ENCODE assay signal across 9 cellular contexts in the genomic region with DNA sequence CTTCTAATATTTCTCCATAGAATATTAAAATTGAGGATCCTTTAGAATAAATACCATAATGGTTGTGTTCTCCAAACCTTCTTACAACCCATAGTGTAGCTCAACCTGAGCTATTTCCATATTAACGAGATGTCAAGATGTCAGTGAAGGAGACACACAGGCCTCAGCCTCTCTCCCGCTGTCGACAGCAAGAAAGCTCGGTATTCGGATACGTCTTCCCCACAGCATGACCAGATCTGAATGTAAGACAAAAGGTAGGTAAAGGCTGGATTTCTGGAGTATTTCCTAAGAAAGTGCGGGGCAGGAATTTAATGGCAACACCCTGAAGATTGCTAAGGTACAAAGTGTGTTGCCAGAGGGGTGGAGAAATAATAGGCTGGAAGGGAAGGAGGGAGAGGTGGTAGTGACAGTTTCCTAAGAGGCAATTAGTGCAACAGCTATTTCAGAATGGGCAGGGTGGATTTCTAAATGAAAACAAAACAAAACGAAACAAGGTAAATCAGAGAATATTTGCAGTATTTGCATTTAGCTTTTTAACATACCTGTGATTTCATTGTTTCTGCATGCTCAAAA. TPM values are rescaled to one million over a fixed set of nuclear protein-coding genes. Genes with fewer than 3 reads are reported as not detected.
DNase-seq lines count a peak whose midpoint lies in the region; ATAC-seq and TF ChIP-seq lines count a peak whose summit lies in the region.
"Had no signal": no experiment of that assay in that cellular context is flagged by ENCODE, and none has a peak within 500 bp of the region (broad histone marks: within the 10 kb centered on the region; RNA-seq: fewer than 3 reads in every experiment).

No MANE protein-coding gene starts in this region.

- H3K4me1 Mint-ChIP-seq in brain, result peaks cover 74% of the 10 kb centered on the region

- CTCF ChIA-PET in A673 (lab: Charles Lee), result no interaction called here
- CTCF ChIA-PET in HCT116 (lab: Charles Lee), result no interaction called here

- H3K4me2 ChIP-seq in HCT116 (ENCODE audit: low read length), result peak overlapping the region; percentile 86

- BruUV-seq in A673 (replicated peaks; lab: Mats Ljungman, UMichigan), result no TSS peak
- TSS peak; percentile 39 for BruUV-seq in HCT116 (replicated peaks; lab: Mats Ljungman, UMichigan)

- H3K9ac ChIP-seq in HCT116 (ENCODE audit: low read length) (peak overlapping the region; percentile 95), muscle layer of colon (ENCODE audit: low read length) (peak overlapping the region; percentile 76)

- DNase-seq in A673 (ENCODE audit: low spot score) (no peak), HCT116 (ENCODE audit: low read depth, low spot score) (no peak), foreskin melanocyte (no peak), NCI-H2196 (lab: John Stamatoyannopoulos, UW; ENCODE audit: unreplicated experiment) (no peak)
- DNase-seq: mucosa of descending colon had no signal

- H3K4me1 ChIP-seq in A673 (ENCODE audit: insufficient read depth, low read length, poor library complexity, severe bottlenecking), result peaks cover 45% of the 10 kb centered on the region
- peaks cover 4 to 17% of the 10 kb centered on the region in 2 experiments; a peak in 3 of 4 replicates for H3K4me1 ChIP-seq in HCT116 (ENCODE audit: control insufficient read depth in 1 of 2, insufficient read depth in 2 of 2, low read length in 2 of 2)
- peaks cover 51% of the 10 kb centered on the region for H3K4me1 ChIP-seq in muscle layer of colon (ENCODE audit: insufficient read depth, low read length)

- H3K9me3 Mint-ChIP-seq in brain, result peaks cover 0 to 3% (median 0%) of the 10 kb centered on the region in 5 experiments

- H3K9me3 ChIP-seq in A673 (ENCODE audit: low read depth, low read length, poor library complexity, severe bottlenecking), result no peaks in the 10 kb centered on the region
- H3K9me3 ChIP-seq in HCT116 (ENCODE audit: control insufficient read depth in 1 of 2, insufficient read depth in 1 of 2, low read depth in 1 of 2, low read length in 2 of 2), result no peaks in the 10 kb centered on the region
- no peaks in the 10 kb centered on the region for H3K9me3 ChIP-seq in muscle layer of colon (ENCODE audit: low read length)
- H3K9me3 ChIP-seq: mucosa of descending colon had no signal

- peak overlapping the region; percentile 35 to 94 (median 86) for H3K27ac Mint-ChIP-seq in brain

- H3K36me3 ChIP-seq in A673 (ENCODE audit: insufficient read depth, low read length, poor library complexity, severe bottlenecking), result peaks cover 12% of the 10 kb centered on the region
- H3K36me3 ChIP-seq in HCT116 (ENCODE audit: control insufficient read depth in 1 of 2, insufficient read depth in 2 of 2, low read length in 2 of 2), result peaks cover 3 to 17% of the 10 kb centered on the region in 2 experiments; a peak in 2 of 4 replicates
- H3K36me3 ChIP-seq in muscle layer of colon (ENCODE audit: insufficient read depth, low read length), result no peaks in the 10 kb centered on the region

- H3K27ac ChIP-seq in A673 (ENCODE audit: low read depth, low read length, poor library complexity, severe bottlenecking), result no peak overlapping the region
- no peak overlapping the region for H3K27ac ChIP-seq in HCT116 (ENCODE audit: low read depth, low read length)
- peak overlapping the region; percentile 84 for H3K27ac ChIP-seq in muscle layer of colon (ENCODE audit: low read depth, low read length)

- H4K20me1 ChIP-seq in HCT116 (ENCODE audit: insufficient read depth), result peaks cover 2% of the 10 kb centered on the region; the same call in 1 of the 2 replicates

- intact Hi-C loops in A673 (cut with micrococcal nuclease; ENCODE audit: unreplicated experiment) (no loop called here), HCT116 (cut with micrococcal nuclease) (loop anchor here (10.0 kb wide), 1 partner anchor 345 kb away; no protein-coding TSS in a partner anchor)

- peaks cover 10% of the 10 kb centered on the region for H3K27me3 Mint-ChIP-seq in brain

- TF ChIP-seq CTCF in A673 (conservative IDR thresholded peaks at IDR 0.05; ENCODE audit: low read depth, low read length) (no peak), HCT116 (IDR thresholded peaks at IDR 0.05 in 2 of 3, conservative IDR thresholded peaks at IDR 0.05 in 1 of 3; ENCODE audit: borderline replicate concordance in 1 of 3, insufficient read depth in 1 of 3, low read depth in 2 of 3, low read length in 2 of 3) (no peak), brain (conservative IDR thresholded peaks at IDR 0.05) (no peak)

- no peak for TF ChIP-seq POLR2A in HCT116 (IDR thresholded peaks at IDR 0.05; ENCODE audit: borderline replicate concordance, extremely low read depth, insufficient read depth, insufficient read length)

- H3K9me2 ChIP-seq in HCT116 (ENCODE audit: insufficient read depth), result no peaks in the 10 kb centered on the region

- POLR2A ChIA-PET in A673 (lab: Charles Lee; ENCODE audit: low non-redundant PET), result no interaction called here
- POLR2A ChIA-PET in HCT116 (lab: Charles Lee), result no interaction called here

- peak overlapping the region; percentile 81 to 98 (median 87) for H3K4me3 Mint-ChIP-seq in brain

- ATAC-seq in HCT116 (no peak), HG03520 (IDR thresholded peaks at IDR 0.05; ENCODE audit: unreplicated experiment) (no peak), HG03175 (IDR thresholded peaks at IDR 0.05; ENCODE audit: unreplicated experiment) (no peak)
- ATAC-seq: mucosa of descending colon had no signal

- peaks cover 13% of the 10 kb centered on the region for H3K36me3 Mint-ChIP-seq in brain

- no peak for TF ChIP-seq RAD21 in HCT116 (IDR thresholded peaks at IDR 0.05; ENCODE audit: low read depth)

- no peaks in the 10 kb centered on the region for H3K27me3 ChIP-seq in A673 (replicated peaks; ENCODE audit: insufficient read depth, low read depth, low read length, poor library complexity)
- H3K27me3 ChIP-seq in HCT116 (ENCODE audit: insufficient read depth, low read length), result no peaks in the 10 kb centered on the region
- H3K27me3 ChIP-seq in muscle layer of colon (ENCODE audit: control insufficient read depth in 1 of 2, insufficient read depth in 2 of 2, low read length in 2 of 2), result no peaks in the 10 kb centered on the region

- H3K79me2 ChIP-seq in HCT116 (ENCODE audit: insufficient read depth, low read length), result peaks cover 66% of the 10 kb centered on the region

- RAD21 ChIA-PET in HCT116 (lab: Charles Lee; ENCODE audit: low non-redundant PET in 1 of 2, low total read pairs in 2 of 2, uncharacterized antibody in 2 of 2, unreplicated experiment in 2 of 2), result no interaction called here

- no peak overlapping the region for H2AFZ ChIP-seq in HCT116 (ENCODE audit: low read depth, low read length, poor library complexity, severe bottlenecking)

- peak overlapping the region; percentile 98 for H3K4me3 ChIP-seq in A673 (ENCODE audit: low read depth, low read length, poor library complexity, severe bottlenecking)
- H3K4me3 ChIP-seq in HCT116 (replicated peaks in 1 of 2; ENCODE audit: low read depth in 1 of 2, low read length in 2 of 2), result peak overlapping the region; percentile 92
- peak overlapping the region in 1 of 2 donors; percentile 89 for H3K4me3 ChIP-seq in muscle layer of colon (ENCODE audit: low read depth in 1 of 2, low read length in 2 of 2)
- H3K4me3 ChIP-seq: mucosa of descending colon had no signal

TF ChIP-seq in HCT116, 20 proteins besides CTCF, POLR2A, EP300 and RAD21 (continues in another document):
- TF ChIP-seq ZNF274 (IDR thresholded peaks at IDR 0.05; ENCODE audit: low read depth, low read length) (no peak), MAX (IDR thresholded peaks at IDR 0.05) (no peak)
- TF ChIP-seq, protein P1, sequence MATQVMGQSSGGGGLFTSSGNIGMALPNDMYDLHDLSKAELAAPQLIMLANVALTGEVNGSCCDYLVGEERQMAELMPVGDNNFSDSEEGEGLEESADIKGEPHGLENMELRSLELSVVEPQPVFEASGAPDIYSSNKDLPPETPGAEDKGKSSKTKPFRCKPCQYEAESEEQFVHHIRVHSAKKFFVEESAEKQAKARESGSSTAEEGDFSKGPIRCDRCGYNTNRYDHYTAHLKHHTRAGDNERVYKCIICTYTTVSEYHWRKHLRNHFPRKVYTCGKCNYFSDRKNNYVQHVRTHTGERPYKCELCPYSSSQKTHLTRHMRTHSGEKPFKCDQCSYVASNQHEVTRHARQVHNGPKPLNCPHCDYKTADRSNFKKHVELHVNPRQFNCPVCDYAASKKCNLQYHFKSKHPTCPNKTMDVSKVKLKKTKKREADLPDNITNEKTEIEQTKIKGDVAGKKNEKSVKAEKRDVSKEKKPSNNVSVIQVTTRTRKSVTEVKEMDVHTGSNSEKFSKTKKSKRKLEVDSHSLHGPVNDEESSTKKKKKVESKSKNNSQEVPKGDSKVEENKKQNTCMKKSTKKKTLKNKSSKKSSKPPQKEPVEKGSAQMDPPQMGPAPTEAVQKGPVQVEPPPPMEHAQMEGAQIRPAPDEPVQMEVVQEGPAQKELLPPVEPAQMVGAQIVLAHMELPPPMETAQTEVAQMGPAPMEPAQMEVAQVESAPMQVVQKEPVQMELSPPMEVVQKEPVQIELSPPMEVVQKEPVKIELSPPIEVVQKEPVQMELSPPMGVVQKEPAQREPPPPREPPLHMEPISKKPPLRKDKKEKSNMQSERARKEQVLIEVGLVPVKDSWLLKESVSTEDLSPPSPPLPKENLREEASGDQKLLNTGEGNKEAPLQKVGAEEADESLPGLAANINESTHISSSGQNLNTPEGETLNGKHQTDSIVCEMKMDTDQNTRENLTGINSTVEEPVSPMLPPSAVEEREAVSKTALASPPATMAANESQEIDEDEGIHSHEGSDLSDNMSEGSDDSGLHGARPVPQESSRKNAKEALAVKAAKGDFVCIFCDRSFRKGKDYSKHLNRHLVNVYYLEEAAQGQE (IDR thresholded peaks at IDR 0.05; ENCODE audit: low read depth), result no peak
- TF ChIP-seq, protein P2, sequence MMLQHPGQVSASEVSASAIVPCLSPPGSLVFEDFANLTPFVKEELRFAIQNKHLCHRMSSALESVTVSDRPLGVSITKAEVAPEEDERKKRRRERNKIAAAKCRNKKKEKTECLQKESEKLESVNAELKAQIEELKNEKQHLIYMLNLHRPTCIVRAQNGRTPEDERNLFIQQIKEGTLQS (IDR thresholded peaks at IDR 0.05), result no peak

RNA-seq across cellular contexts. Expression of gene ADSS2, which starts 1.7 kb away (rescaled TPM):
- 44.2 and 46.7 TPM in 2 replicates for total RNA-seq in A673 (2021)
- total RNA-seq in HCT116 (2021; ENCODE audit: unreplicated experiment), result 46.2 TPM
- polyA plus RNA-seq in HCT116 (2012), result 13.7 and 17.9 TPM in 2 replicates
- polyA plus RNA-seq in brain (ENCODE audit: insufficient read depth, low read depth, low replicate concordance), result 19.3 TPM

RNA-seq across cellular contexts. Expression of gene CATSPERE, which starts 11.1 kb away (rescaled TPM):
- total RNA-seq in A673 (2021) (0.45 and 0.83 TPM in 2 replicates), HCT116 (2021; ENCODE audit: unreplicated experiment) (0.34 TPM)
- polyA plus RNA-seq in HCT116 (2012), result 0.07 and 0.11 TPM in 2 replicates
- 0.25 TPM for polyA plus RNA-seq in brain (ENCODE audit: insufficient read depth, low read depth, low replicate concordance)
